In the genomic region with DNA sequence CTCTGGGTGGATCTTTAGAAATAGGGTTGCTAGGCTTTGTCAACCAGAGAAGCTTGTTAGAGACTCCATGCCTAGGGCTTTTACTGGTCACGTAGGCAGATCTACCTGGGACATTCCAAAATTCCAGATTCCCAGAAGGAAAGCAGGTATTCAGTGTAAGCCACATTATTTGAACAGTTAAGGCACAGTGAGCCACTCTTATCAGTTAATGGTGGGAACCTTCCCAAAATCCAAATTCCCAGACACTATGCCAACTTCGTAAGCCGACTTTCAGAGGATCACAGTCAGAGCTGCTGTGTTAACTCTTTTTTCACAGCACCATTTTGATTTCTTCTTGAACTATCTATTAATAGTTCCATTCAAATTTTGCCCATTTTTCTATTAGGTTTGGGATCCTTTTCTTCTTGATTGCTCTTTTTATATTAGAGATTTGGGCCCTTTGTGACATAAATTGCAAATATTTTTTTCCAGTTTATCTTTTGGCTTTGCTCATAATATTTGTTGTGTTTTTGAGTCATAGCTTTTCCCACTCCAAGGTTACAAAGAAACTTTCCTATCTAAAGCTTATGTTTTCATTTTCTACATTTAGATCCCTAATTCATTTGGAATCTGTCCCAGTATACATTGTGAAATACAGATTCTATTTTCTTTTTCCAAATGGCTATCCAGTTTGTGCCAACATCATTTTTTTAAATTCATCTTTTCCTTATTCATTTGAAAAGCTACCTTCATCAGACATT, we compare ENCODE assay signal across 20 cellular contexts.
DNase-seq lines count a peak whose midpoint lies in the region; ATAC-seq, FAIRE-seq and TF ChIP-seq lines count a peak whose summit lies in the region.
"Had no signal": no experiment of that assay in that cellular context is flagged by ENCODE, and none has a peak within 500 bp of the region (broad histone marks: within the 10 kb centered on the region; RNA-seq: fewer than 3 reads in every experiment).

No MANE protein-coding gene starts in this region.

- no peaks in the 10 kb centered on the region for H3K27me3 ChIP-seq in pancreas
- H3K27me3 ChIP-seq in MG63, result no peaks in the 10 kb centered on the region
- H3K27me3 ChIP-seq: BLaER1, upper lobe of right lung had no signal

- peak; percentile 49 to 65 (median 57) for ATAC-seq in pancreas
- no peak for ATAC-seq in HG03342 (IDR thresholded peaks at IDR 0.05; ENCODE audit: unreplicated experiment)
- no peak for ATAC-seq in HG03565 (IDR thresholded peaks at IDR 0.05; ENCODE audit: unreplicated experiment)
- ATAC-seq: K562, upper lobe of right lung had no signal

- TF ChIP-seq CTCF in AG10803 (conservative IDR thresholded peaks at IDR 0.05; ENCODE audit: low read length) (no peak), VCaP (conservative IDR thresholded peaks at IDR 0.05) (no peak), pancreas (IDR thresholded peaks at IDR 0.05) (no peak)

- peaks cover 44 to 68% (median 61%) of the 10 kb centered on the region in 3 donors for H3K4me1 ChIP-seq in pancreas
- H3K4me1 ChIP-seq: BLaER1, upper lobe of right lung had no signal

- H3K36me3 ChIP-seq in pancreas, result no peaks in the 10 kb centered on the region
- no peaks in the 10 kb centered on the region; the same call in 1 of the 2 replicates for H3K36me3 ChIP-seq in MG63

- intact Hi-C loops in pancreas (cut with DNase I), result loop anchor here in 1 of 3 donors (10.0 kb wide), 1 partner anchor 142 kb away; a partner anchor contains a TSS

- DNase-seq in AG10803 (ENCODE audit: low read depth) (peak; percentile 72), epithelial cell of prostate (ENCODE audit: low read depth, low spot score) (no peak), pancreas (no peak), HTR-8/SVneo (ENCODE audit: insufficient read length, low spot score) (no peak), MG63 (no peak)
- DNase-seq: activated CD4-positive, alpha-beta T cell treated with anti-CD3 and anti-CD28 coated beads, Interleukin-2, amount 10 ng/mL, durations not matched to agents 24 days and 14 days; DMS79 treated with DMSO at 0.1 percent for 48 hours; midbrain; NCI-H526 treated with DMSO at 0.1 percent for 48 hours; RPMI8226; stimulated activated CD8-positive, alpha-beta memory T cell treated with anti-CD3 and anti-CD28 coated beads, Interleukin-4, amount 100 ng/mL, for 48 hours; upper lobe of right lung had no signal

- H3K27ac ChIP-seq in VCaP (peak overlapping the region; percentile 55; the same call in 1 of the 2 replicates), epithelial cell of prostate (peak overlapping the region; percentile 78), pancreas (peak overlapping the region; percentile 39 to 85 (median 59))
- H3K27ac ChIP-seq: BLaER1, upper lobe of right lung had no signal

- FAIRE-seq in pancreas (lab: Jason Lieb, UNC) (no peak), HTR-8/SVneo (lab: Jason Lieb, UNC) (no peak)
- FAIRE-seq: bronchial epithelial cell, GM12891, GM19239, K562 had no signal

- 13 to 15% methylated on average over 3 of the region's 3 CpGs for WGBS in pancreas, 2 donors

- H3K9me3 ChIP-seq in pancreas (no peaks in the 10 kb centered on the region), MG63 (no peaks in the 10 kb centered on the region)
- H3K9me3 ChIP-seq: BLaER1, upper lobe of right lung had no signal

- H3K4me3 ChIP-seq in AG10803 (ENCODE audit: low read length) (no peak overlapping the region), pancreas (no peak overlapping the region), MG63 (no peak overlapping the region)
- H3K4me3 ChIP-seq: BLaER1, K562, upper lobe of right lung had no signal

Comparison
In these comparisons a context has a peak if more than half of its experiments do, and no peak if none do; other contexts are left out.
1. ATAC-seq: peak in pancreas (4 of 4); none in HG03342 (single experiment) and HG03565 (single experiment).
2. Peak in every context shown above with its lines, with median percentiles within 50 percentile points of each other: H3K27ac ChIP-seq.